ENCODE assay signal across 12 cellular contexts in genomic region chr11:13289081-13289480, GRCh38.
DNase-seq lines count a peak whose midpoint lies in the region; ATAC-seq and TF ChIP-seq lines count a peak whose summit lies in the region.
"Had no signal": no experiment of that assay in that cellular context is flagged by ENCODE, and none has a peak within 500 bp of the region (broad histone marks: within the 10 kb centered on the region; RNA-seq: fewer than 3 reads in every experiment).

No MANE protein-coding gene starts in this region.

- no peak for ATAC-seq in stimulated activated naive CD8-positive, alpha-beta T cell treated with anti-CD3 and anti-CD28 coated beads, Interleukin-15, Interleukin-2, amounts not matched to agents 100 U/mL and 50 U/mL, for 24 hours
- ATAC-seq in SK-N-SH treated with all-trans-retinoic acid at 6 μM for 48 hours (peak; percentile 76), GM18498 (IDR thresholded peaks at IDR 0.05; ENCODE audit: unreplicated experiment) (no peak)
- ATAC-seq: left cardiac atrium had no signal

- no peaks in the 10 kb centered on the region for H3K27me3 Mint-ChIP-seq in stimulated activated naive CD8-positive, alpha-beta T cell treated with anti-CD3 and anti-CD28 coated beads, Interleukin-15, Interleukin-2, amounts not matched to agents 100 ng/mL and 50 ng/mL, for 24 hours
- H3K27me3 Mint-ChIP-seq: activated naive CD4-positive, alpha-beta T cell treated with anti-CD3 and anti-CD28 coated beads, Interleukin-2, amount 50 U/mL, for 24 hours had no signal

- H3K4me3 Mint-ChIP-seq in stimulated activated naive CD8-positive, alpha-beta T cell treated with anti-CD3 and anti-CD28 coated beads, Interleukin-15, Interleukin-2, amounts not matched to agents 100 ng/mL and 50 ng/mL, for 24 hours = no peak overlapping the region
- H3K4me3 Mint-ChIP-seq: activated naive CD4-positive, alpha-beta T cell treated with anti-CD3 and anti-CD28 coated beads, Interleukin-2, amount 50 U/mL, for 24 hours had no signal

- no peak for DNase-seq in stimulated activated naive CD8-positive, alpha-beta T cell treated with anti-CD3 and anti-CD28 coated beads, Interleukin-15, Interleukin-2, amounts not matched to agents 100 U/mL and 50 U/mL, for 24 hours
- DNase-seq in glomerular visceral epithelial cell (ENCODE audit: extremely low spot score) (peak; percentile 30), HPDE6-E6E7 (ENCODE audit: extremely low spot score) (no peak), NCI-H748 treated with DMSO at 0.1 percent for 48 hours (lab: John Stamatoyannopoulos, UW) (no peak), NOMO-1 treated with dmso at 0.1 percent for 144 hours (lab: John Stamatoyannopoulos, UW; ENCODE audit: unreplicated experiment) (no peak)
- DNase-seq: left cardiac atrium, MV-4-11, posterior cingulate gyrus had no signal

- peaks cover 4% of the 10 kb centered on the region for H3K36me3 Mint-ChIP-seq in stimulated activated naive CD8-positive, alpha-beta T cell treated with anti-CD3 and anti-CD28 coated beads, Interleukin-15, Interleukin-2, amounts not matched to agents 100 ng/mL and 50 ng/mL, for 24 hours (ENCODE audit: low read depth)

- peak overlapping the region; percentile 90 for H3K27ac Mint-ChIP-seq in stimulated activated naive CD8-positive, alpha-beta T cell treated with anti-CD3 and anti-CD28 coated beads, Interleukin-15, Interleukin-2, amounts not matched to agents 100 ng/mL and 50 ng/mL, for 24 hours

- peaks cover 95% of the 10 kb centered on the region for H3K4me1 Mint-ChIP-seq in stimulated activated naive CD8-positive, alpha-beta T cell treated with anti-CD3 and anti-CD28 coated beads, Interleukin-15, Interleukin-2, amounts not matched to agents 100 ng/mL and 50 ng/mL, for 24 hours (ENCODE audit: low read depth)

- no peaks in the 10 kb centered on the region for H3K9me3 Mint-ChIP-seq in stimulated activated naive CD8-positive, alpha-beta T cell treated with anti-CD3 and anti-CD28 coated beads, Interleukin-15, Interleukin-2, amounts not matched to agents 100 ng/mL and 50 ng/mL, for 24 hours
- H3K9me3 Mint-ChIP-seq: activated naive CD4-positive, alpha-beta T cell treated with anti-CD3 and anti-CD28 coated beads, Interleukin-2, amount 50 U/mL, for 24 hours had no signal

TF ChIP-seq in SK-N-SH treated with all-trans-retinoic acid at 6 μM for 48 hours, 23 proteins besides CTCF, POLR2A, EP300 and RAD21:
- TF ChIP-seq PPARA (CRISPR knock-in tag; IDR thresholded peaks at IDR 0.05; ENCODE audit: borderline replicate concordance) (no peak), ZFP30 (CRISPR knock-in tag; IDR thresholded peaks at IDR 0.05) (no peak), ZNF8 (CRISPR knock-in tag; IDR thresholded peaks at IDR 0.05) (no peak), ISL1 (CRISPR knock-in tag; IDR thresholded peaks at IDR 0.05) (no peak), CSDC2 (CRISPR knock-in tag; IDR thresholded peaks at IDR 0.05) (no peak), GLIS3 (CRISPR knock-in tag; IDR thresholded peaks at IDR 0.05) (no peak), TOX (CRISPR knock-in tag; IDR thresholded peaks at IDR 0.05; ENCODE audit: borderline replicate concordance) (no peak), RARB (CRISPR knock-in tag; IDR thresholded peaks at IDR 0.05) (no peak), ARNTL (CRISPR knock-in tag; IDR thresholded peaks at IDR 0.05; ENCODE audit: borderline replicate concordance, low read depth) (no peak), SNAI2 (CRISPR knock-in tag; IDR thresholded peaks at IDR 0.05) (no peak), PATZ1 (CRISPR knock-in tag; IDR thresholded peaks at IDR 0.05; ENCODE audit: borderline replicate concordance) (no peak), ZNF70 (CRISPR knock-in tag; IDR thresholded peaks at IDR 0.05) (no peak)
- TF ChIP-seq, protein P1, sequence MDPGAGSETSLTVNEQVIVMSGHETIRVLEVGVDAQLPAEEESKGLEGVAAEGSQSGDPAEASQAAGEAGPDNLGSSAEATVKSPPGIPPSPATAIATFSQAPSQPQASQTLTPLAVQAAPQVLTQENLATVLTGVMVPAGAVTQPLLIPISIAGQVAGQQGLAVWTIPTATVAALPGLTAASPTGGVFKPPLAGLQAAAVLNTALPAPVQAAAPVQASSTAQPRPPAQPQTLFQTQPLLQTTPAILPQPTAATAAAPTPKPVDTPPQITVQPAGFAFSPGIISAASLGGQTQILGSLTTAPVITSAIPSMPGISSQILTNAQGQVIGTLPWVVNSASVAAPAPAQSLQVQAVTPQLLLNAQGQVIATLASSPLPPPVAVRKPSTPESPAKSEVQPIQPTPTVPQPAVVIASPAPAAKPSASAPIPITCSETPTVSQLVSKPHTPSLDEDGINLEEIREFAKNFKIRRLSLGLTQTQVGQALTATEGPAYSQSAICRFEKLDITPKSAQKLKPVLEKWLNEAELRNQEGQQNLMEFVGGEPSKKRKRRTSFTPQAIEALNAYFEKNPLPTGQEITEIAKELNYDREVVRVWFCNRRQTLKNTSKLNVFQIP (CRISPR knock-in tag; IDR thresholded peaks at IDR 0.05; ENCODE audit: borderline replicate concordance, low read depth) = no peak
- TF ChIP-seq, protein P2, sequence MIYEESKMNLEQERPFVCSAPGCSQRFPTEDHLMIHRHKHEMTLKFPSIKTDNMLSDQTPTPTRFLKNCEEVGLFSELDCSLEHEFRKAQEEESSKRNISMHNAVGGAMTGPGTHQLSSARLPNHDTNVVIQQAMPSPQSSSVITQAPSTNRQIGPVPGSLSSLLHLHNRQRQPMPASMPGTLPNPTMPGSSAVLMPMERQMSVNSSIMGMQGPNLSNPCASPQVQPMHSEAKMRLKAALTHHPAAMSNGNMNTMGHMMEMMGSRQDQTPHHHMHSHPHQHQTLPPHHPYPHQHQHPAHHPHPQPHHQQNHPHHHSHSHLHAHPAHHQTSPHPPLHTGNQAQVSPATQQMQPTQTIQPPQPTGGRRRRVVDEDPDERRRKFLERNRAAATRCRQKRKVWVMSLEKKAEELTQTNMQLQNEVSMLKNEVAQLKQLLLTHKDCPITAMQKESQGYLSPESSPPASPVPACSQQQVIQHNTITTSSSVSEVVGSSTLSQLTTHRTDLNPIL (CRISPR knock-in tag; IDR thresholded peaks at IDR 0.05; ENCODE audit: low read depth) = no peak
- TF ChIP-seq, protein P3, sequence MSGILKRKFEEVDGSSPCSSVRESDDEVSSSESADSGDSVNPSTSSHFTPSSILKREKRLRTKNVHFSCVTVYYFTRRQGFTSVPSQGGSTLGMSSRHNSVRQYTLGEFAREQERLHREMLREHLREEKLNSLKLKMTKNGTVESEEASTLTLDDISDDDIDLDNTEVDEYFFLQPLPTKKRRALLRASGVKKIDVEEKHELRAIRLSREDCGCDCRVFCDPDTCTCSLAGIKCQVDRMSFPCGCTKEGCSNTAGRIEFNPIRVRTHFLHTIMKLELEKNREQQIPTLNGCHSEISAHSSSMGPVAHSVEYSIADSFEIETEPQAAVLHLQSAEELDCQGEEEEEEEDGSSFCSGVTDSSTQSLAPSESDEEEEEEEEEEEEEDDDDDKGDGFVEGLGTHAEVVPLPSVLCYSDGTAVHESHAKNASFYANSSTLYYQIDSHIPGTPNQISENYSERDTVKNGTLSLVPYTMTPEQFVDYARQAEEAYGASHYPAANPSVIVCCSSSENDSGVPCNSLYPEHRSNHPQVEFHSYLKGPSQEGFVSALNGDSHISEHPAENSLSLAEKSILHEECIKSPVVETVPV (CRISPR knock-in tag; IDR thresholded peaks at IDR 0.05) = no peak
